ENCODE assay signal across 1 cellular context in the genomic region with DNA sequence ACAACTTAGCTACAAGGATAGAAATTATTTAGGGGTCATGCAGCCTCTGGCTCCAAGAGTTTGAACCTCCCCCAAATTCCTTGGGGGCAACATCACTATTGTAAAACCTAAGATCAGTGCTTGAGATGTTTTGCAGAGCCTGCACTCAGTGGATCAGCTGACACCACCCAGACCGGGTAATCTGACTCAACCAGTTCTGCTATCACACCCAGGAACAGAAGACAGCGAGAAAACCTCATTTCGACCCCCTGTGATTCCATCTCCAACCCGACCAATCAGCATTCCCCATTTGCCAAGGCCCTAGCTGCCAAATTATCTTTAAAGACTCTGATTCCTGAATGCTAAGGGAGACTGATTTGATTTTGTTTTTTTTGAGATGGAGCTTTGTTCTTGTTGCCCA.
TF ChIP-seq lines count a peak whose summit lies in the region.

No MANE protein-coding gene starts in this region.

TF ChIP-seq in K562, 482 proteins besides CTCF, POLR2A, EP300 and RAD21 (continued from another document and continues in another):
- TF ChIP-seq, protein P1, sequence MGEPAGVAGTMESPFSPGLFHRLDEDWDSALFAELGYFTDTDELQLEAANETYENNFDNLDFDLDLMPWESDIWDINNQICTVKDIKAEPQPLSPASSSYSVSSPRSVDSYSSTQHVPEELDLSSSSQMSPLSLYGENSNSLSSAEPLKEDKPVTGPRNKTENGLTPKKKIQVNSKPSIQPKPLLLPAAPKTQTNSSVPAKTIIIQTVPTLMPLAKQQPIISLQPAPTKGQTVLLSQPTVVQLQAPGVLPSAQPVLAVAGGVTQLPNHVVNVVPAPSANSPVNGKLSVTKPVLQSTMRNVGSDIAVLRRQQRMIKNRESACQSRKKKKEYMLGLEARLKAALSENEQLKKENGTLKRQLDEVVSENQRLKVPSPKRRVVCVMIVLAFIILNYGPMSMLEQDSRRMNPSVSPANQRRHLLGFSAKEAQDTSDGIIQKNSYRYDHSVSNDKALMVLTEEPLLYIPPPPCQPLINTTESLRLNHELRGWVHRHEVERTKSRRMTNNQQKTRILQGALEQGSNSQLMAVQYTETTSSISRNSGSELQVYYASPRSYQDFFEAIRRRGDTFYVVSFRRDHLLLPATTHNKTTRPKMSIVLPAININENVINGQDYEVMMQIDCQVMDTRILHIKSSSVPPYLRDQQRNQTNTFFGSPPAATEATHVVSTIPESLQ (CRISPR knock-in tag; IDR thresholded peaks at IDR 0.05) = no peak
- TF ChIP-seq ZNF766 (CRISPR knock-in tag; conservative IDR thresholded peaks at IDR 0.05) (no peak), POLR3G (IDR thresholded peaks at IDR 0.05; ENCODE audit: extremely low read depth, insufficient read length, insufficient replicate concordance) (no peak), ZNF778 (CRISPR knock-in tag; IDR thresholded peaks at IDR 0.05) (no peak), ZNF830 (CRISPR knock-in tag; IDR thresholded peaks at IDR 0.05) (no peak), KAT2B (IDR thresholded peaks at IDR 0.05; ENCODE audit: low read depth, low read length) (no peak), TEAD2 (tag; IDR thresholded peaks at IDR 0.05) (no peak), CHD4 (IDR thresholded peaks at IDR 0.05; ENCODE audit: insufficient read depth, insufficient replicate concordance, low read depth, low read length, poor library complexity, severe bottlenecking) (no peak), NFYB (IDR thresholded peaks at IDR 0.05; ENCODE audit: extremely low read depth, insufficient read length) (peak; percentile 10), NR2C1 (IDR thresholded peaks at IDR 0.05) (no peak), NR2C1 (tag; IDR thresholded peaks at IDR 0.05) (no peak), PCBP1 (IDR thresholded peaks at IDR 0.05; ENCODE audit: low read depth, low read length, poor library complexity, severe bottlenecking) (no peak), IFI16 (CRISPR knock-in tag; IDR thresholded peaks at IDR 0.05) (no peak), SMARCB1 (IDR thresholded peaks at IDR 0.05; ENCODE audit: insufficient read length, low read depth) (no peak), MAZ (CRISPR knock-in tag; conservative IDR thresholded peaks at IDR 0.05 in 1 of 2, IDR thresholded peaks at IDR 0.05 in 1 of 2) (peak in 1 of 2 experiments; percentile 8; a peak in 1 of 4 replicates), LCOR (CRISPR knock-in tag; IDR thresholded peaks at IDR 0.05) (no peak), SP1 (CRISPR knock-in tag; IDR thresholded peaks at IDR 0.05) (0 out of 2 replicates have a peak, but pooled peaks have one; percentile 37), BMI1 (IDR thresholded peaks at IDR 0.05; ENCODE audit: low read length) (no peak), RBM22 (IDR thresholded peaks at IDR 0.05; ENCODE audit: low read depth, low read length, poor library complexity, severe bottlenecking) (no peak), RBM39 (optimal IDR thresholded peaks at IDR 0.05; ENCODE audit: low read depth, low read length) (no peak), ZNF764 (CRISPR knock-in tag; IDR thresholded peaks at IDR 0.05; ENCODE audit: low read depth) (no peak), CBFB (CRISPR knock-in tag; IDR thresholded peaks at IDR 0.05) (no peak), PHF21A (IDR thresholded peaks at IDR 0.05; ENCODE audit: borderline replicate concordance, low read depth) (0 out of 2 replicates have a peak, but pooled peaks have one; percentile 45), SRSF7 (optimal IDR thresholded peaks at IDR 0.05; ENCODE audit: low read depth, low read length) (no peak), RCOR1 (IDR thresholded peaks at IDR 0.05; ENCODE audit: borderline replicate concordance in 1 of 2, low read depth in 2 of 2, low read length in 2 of 2) (peak in 1 of 2 experiments; percentile 85; a peak in 2 of 4 replicates)
- TF ChIP-seq, protein P2, sequence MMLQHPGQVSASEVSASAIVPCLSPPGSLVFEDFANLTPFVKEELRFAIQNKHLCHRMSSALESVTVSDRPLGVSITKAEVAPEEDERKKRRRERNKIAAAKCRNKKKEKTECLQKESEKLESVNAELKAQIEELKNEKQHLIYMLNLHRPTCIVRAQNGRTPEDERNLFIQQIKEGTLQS (IDR thresholded peaks at IDR 0.05) = peak; percentile 24; the same call in 1 of the 2 replicates
- TF ChIP-seq, protein P2 (CRISPR knock-in tag; conservative IDR thresholded peaks at IDR 0.05) = no peak
- TF ChIP-seq, protein P3, sequence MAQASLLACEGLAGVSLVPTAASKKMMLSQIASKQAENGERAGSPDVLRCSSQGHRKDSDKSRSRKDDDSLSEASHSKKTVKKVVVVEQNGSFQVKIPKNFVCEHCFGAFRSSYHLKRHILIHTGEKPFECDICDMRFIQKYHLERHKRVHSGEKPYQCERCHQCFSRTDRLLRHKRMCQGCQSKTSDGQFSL (CRISPR knock-in tag; IDR thresholded peaks at IDR 0.05) = no peak
- TF ChIP-seq, protein P3 (tag; IDR thresholded peaks at IDR 0.05) = no peak
- TF ChIP-seq, protein P4, sequence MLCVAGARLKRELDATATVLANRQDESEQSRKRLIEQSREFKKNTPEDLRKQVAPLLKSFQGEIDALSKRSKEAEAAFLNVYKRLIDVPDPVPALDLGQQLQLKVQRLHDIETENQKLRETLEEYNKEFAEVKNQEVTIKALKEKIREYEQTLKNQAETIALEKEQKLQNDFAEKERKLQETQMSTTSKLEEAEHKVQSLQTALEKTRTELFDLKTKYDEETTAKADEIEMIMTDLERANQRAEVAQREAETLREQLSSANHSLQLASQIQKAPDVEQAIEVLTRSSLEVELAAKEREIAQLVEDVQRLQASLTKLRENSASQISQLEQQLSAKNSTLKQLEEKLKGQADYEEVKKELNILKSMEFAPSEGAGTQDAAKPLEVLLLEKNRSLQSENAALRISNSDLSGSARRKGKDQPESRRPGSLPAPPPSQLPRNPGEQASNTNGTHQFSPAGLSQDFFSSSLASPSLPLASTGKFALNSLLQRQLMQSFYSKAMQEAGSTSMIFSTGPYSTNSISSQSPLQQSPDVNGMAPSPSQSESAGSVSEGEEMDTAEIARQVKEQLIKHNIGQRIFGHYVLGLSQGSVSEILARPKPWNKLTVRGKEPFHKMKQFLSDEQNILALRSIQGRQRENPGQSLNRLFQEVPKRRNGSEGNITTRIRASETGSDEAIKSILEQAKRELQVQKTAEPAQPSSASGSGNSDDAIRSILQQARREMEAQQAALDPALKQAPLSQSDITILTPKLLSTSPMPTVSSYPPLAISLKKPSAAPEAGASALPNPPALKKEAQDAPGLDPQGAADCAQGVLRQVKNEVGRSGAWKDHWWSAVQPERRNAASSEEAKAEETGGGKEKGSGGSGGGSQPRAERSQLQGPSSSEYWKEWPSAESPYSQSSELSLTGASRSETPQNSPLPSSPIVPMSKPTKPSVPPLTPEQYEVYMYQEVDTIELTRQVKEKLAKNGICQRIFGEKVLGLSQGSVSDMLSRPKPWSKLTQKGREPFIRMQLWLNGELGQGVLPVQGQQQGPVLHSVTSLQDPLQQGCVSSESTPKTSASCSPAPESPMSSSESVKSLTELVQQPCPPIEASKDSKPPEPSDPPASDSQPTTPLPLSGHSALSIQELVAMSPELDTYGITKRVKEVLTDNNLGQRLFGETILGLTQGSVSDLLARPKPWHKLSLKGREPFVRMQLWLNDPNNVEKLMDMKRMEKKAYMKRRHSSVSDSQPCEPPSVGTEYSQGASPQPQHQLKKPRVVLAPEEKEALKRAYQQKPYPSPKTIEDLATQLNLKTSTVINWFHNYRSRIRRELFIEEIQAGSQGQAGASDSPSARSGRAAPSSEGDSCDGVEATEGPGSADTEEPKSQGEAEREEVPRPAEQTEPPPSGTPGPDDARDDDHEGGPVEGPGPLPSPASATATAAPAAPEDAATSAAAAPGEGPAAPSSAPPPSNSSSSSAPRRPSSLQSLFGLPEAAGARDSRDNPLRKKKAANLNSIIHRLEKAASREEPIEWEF (CRISPR knock-in tag; IDR thresholded peaks at IDR 0.05) = no peak
- TF ChIP-seq, protein P5, sequence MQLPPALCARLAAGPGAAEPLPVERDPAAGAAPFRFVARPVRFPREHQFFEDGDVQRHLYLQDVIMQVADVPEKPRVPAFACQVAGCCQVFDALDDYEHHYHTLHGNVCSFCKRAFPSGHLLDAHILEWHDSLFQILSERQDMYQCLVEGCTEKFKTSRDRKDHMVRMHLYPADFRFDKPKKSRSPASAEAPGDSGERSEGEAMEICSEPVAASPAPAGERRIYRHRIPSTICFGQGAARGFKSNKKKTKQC (CRISPR knock-in tag; IDR thresholded peaks at IDR 0.05) = no peak
- TF ChIP-seq, protein P6, sequence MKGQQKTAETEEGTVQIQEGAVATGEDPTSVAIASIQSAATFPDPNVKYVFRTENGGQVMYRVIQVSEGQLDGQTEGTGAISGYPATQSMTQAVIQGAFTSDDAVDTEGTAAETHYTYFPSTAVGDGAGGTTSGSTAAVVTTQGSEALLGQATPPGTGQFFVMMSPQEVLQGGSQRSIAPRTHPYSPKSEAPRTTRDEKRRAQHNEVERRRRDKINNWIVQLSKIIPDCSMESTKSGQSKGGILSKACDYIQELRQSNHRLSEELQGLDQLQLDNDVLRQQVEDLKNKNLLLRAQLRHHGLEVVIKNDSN (CRISPR knock-in tag; IDR thresholded peaks at IDR 0.05) = peak; percentile 43; the same call in 1 of the 2 replicates
- TF ChIP-seq, protein P7, sequence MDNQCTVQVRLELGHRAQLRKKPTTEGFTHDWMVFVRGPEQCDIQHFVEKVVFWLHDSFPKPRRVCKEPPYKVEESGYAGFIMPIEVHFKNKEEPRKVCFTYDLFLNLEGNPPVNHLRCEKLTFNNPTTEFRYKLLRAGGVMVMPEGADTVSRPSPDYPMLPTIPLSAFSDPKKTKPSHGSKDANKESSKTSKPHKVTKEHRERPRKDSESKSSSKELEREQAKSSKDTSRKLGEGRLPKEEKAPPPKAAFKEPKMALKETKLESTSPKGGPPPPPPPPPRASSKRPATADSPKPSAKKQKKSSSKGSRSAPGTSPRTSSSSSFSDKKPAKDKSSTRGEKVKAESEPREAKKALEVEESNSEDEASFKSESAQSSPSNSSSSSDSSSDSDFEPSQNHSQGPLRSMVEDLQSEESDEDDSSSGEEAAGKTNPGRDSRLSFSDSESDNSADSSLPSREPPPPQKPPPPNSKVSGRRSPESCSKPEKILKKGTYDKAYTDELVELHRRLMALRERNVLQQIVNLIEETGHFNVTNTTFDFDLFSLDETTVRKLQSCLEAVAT (IDR thresholded peaks at IDR 0.05) = no peak
- TF ChIP-seq, protein P8, sequence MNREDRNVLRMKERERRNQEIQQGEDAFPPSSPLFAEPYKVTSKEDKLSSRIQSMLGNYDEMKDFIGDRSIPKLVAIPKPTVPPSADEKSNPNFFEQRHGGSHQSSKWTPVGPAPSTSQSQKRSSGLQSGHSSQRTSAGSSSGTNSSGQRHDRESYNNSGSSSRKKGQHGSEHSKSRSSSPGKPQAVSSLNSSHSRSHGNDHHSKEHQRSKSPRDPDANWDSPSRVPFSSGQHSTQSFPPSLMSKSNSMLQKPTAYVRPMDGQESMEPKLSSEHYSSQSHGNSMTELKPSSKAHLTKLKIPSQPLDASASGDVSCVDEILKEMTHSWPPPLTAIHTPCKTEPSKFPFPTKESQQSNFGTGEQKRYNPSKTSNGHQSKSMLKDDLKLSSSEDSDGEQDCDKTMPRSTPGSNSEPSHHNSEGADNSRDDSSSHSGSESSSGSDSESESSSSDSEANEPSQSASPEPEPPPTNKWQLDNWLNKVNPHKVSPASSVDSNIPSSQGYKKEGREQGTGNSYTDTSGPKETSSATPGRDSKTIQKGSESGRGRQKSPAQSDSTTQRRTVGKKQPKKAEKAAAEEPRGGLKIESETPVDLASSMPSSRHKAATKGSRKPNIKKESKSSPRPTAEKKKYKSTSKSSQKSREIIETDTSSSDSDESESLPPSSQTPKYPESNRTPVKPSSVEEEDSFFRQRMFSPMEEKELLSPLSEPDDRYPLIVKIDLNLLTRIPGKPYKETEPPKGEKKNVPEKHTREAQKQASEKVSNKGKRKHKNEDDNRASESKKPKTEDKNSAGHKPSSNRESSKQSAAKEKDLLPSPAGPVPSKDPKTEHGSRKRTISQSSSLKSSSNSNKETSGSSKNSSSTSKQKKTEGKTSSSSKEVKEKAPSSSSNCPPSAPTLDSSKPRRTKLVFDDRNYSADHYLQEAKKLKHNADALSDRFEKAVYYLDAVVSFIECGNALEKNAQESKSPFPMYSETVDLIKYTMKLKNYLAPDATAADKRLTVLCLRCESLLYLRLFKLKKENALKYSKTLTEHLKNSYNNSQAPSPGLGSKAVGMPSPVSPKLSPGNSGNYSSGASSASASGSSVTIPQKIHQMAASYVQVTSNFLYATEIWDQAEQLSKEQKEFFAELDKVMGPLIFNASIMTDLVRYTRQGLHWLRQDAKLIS (CRISPR knock-in tag; IDR thresholded peaks at IDR 0.05) = no peak
- TF ChIP-seq, protein P9, sequence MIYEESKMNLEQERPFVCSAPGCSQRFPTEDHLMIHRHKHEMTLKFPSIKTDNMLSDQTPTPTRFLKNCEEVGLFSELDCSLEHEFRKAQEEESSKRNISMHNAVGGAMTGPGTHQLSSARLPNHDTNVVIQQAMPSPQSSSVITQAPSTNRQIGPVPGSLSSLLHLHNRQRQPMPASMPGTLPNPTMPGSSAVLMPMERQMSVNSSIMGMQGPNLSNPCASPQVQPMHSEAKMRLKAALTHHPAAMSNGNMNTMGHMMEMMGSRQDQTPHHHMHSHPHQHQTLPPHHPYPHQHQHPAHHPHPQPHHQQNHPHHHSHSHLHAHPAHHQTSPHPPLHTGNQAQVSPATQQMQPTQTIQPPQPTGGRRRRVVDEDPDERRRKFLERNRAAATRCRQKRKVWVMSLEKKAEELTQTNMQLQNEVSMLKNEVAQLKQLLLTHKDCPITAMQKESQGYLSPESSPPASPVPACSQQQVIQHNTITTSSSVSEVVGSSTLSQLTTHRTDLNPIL (CRISPR knock-in tag; IDR thresholded peaks at IDR 0.05) = no peak
- TF ChIP-seq, protein P10, sequence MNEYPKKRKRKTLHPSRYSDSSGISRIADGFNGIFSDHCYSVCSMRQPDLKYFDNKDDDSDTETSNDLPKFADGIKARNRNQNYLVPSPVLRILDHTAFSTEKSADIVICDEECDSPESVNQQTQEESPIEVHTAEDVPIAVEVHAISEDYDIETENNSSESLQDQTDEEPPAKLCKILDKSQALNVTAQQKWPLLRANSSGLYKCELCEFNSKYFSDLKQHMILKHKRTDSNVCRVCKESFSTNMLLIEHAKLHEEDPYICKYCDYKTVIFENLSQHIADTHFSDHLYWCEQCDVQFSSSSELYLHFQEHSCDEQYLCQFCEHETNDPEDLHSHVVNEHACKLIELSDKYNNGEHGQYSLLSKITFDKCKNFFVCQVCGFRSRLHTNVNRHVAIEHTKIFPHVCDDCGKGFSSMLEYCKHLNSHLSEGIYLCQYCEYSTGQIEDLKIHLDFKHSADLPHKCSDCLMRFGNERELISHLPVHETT (CRISPR knock-in tag; conservative IDR thresholded peaks at IDR 0.05 in 1 of 2, IDR thresholded peaks at IDR 0.05 in 1 of 2) = no peak
- TF ChIP-seq, protein P11, sequence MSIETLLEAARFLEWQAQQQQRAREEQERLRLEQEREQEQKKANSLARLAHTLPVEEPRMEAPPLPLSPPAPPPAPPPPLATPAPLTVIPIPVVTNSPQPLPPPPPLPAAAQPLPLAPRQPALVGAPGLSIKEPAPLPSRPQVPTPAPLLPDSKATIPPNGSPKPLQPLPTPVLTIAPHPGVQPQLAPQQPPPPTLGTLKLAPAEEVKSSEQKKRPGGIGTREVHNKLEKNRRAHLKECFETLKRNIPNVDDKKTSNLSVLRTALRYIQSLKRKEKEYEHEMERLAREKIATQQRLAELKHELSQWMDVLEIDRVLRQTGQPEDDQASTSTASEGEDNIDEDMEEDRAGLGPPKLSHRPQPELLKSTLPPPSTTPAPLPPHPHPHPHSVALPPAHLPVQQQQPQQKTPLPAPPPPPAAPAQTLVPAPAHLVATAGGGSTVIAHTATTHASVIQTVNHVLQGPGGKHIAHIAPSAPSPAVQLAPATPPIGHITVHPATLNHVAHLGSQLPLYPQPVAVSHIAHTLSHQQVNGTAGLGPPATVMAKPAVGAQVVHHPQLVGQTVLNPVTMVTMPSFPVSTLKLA (conservative IDR thresholded peaks at IDR 0.05) = no peak
